In genomic region chr2:136286423-136286822, GRCh38 we compare ENCODE assay signal across 22 cellular contexts.
"Had no signal": no experiment of that assay in that cellular context is flagged by ENCODE, and none has a peak within 500 bp of the region (broad histone marks: within the 10 kb centered on the region; RNA-seq: fewer than 3 reads in every experiment).

No MANE protein-coding gene starts in this region.

- ATAC-seq: activated CD8-positive, alpha-beta memory T cell treated with anti-CD3 and anti-CD28 coated beads, Interleukin-2, amount 10 ng/mL, durations not matched to agents 7 days and 5 days; activated CD8-positive, alpha-beta T cell treated with anti-CD3 and anti-CD28 coated beads for 36 hours; gastrocnemius medialis; naive thymus-derived CD8-positive, alpha-beta T cell; right cardiac atrium had no signal

- H3K36me3 ChIP-seq: breast epithelium, colonic mucosa, esophagus squamous epithelium, gastrocnemius medialis, left ventricle myocardium inferior, prostate gland, vagina had no signal

- H3K4me3 ChIP-seq: breast epithelium, colonic mucosa, dorsolateral prefrontal cortex, esophagus squamous epithelium, gastrocnemius medialis, left ventricle myocardium inferior, prostate gland, testis, vagina had no signal

- H3K9me3 Mint-ChIP-seq: activated CD8-positive, alpha-beta T cell treated with anti-CD3 and anti-CD28 coated beads for 36 hours had no signal

- DNase-seq: activated CD4-positive, alpha-beta T cell treated with anti-CD3 and anti-CD28 coated beads for 48 hours; activated CD8-positive, alpha-beta memory T cell treated with anti-CD3 and anti-CD28 coated beads, Interleukin-2, amount 10 ng/mL, durations not matched to agents 7 days and 5 days; activated CD8-positive, alpha-beta T cell treated with anti-CD3 and anti-CD28 coated beads for 36 hours; activated gamma-delta T cell treated with Interleukin-2 at 50 U/mL for 16 hours; activated T-cell treated with anti-CD3 and anti-CD28 coated beads for 4 hours; amniotic stem cell; colonic mucosa; dorsolateral prefrontal cortex; esophagus squamous epithelium; gastrocnemius medialis; hippocampal formation; kidney glomerular epithelial cell; left ventricle myocardium inferior; naive thymus-derived CD8-positive, alpha-beta T cell; right cardiac atrium; stimulated activated CD4-positive, alpha-beta T cell treated with anti-CD3 and anti-CD28 coated beads, Interleukin-4, amount 100 ng/mL, for 4 hours; testis had no signal

- H3K9me3 ChIP-seq: breast epithelium, colonic mucosa, esophagus squamous epithelium, gastrocnemius medialis, prostate gland, testis, vagina had no signal

- H3K27me3 ChIP-seq: breast epithelium, colonic mucosa, dorsolateral prefrontal cortex, esophagus squamous epithelium, gastrocnemius medialis, testis, vagina had no signal

- H3K4me3 Mint-ChIP-seq: activated CD8-positive, alpha-beta memory T cell treated with anti-CD3 and anti-CD28 coated beads, Interleukin-2, amount 10 ng/mL, durations not matched to agents 7 days and 5 days; activated CD8-positive, alpha-beta T cell treated with anti-CD3 and anti-CD28 coated beads for 36 hours; activated naive CD8-positive, alpha-beta T cell; naive thymus-derived CD8-positive, alpha-beta T cell; type B pancreatic cell had no signal

- H3K4me1 ChIP-seq: breast epithelium, colonic mucosa, esophagus squamous epithelium, gastrocnemius medialis, left ventricle myocardium inferior, prostate gland, testis, vagina had no signal

- H3K27ac Mint-ChIP-seq: activated CD8-positive, alpha-beta memory T cell treated with anti-CD3 and anti-CD28 coated beads, Interleukin-2, amount 10 ng/mL, durations not matched to agents 7 days and 5 days; activated CD8-positive, alpha-beta T cell treated with anti-CD3 and anti-CD28 coated beads for 36 hours; activated naive CD8-positive, alpha-beta T cell; type B pancreatic cell had no signal

- H3K27me3 Mint-ChIP-seq: activated CD8-positive, alpha-beta memory T cell treated with anti-CD3 and anti-CD28 coated beads, Interleukin-2, amount 10 ng/mL, durations not matched to agents 7 days and 5 days; activated CD8-positive, alpha-beta T cell treated with anti-CD3 and anti-CD28 coated beads for 36 hours; activated naive CD8-positive, alpha-beta T cell; naive thymus-derived CD8-positive, alpha-beta T cell had no signal

- H3K36me3 Mint-ChIP-seq: naive thymus-derived CD8-positive, alpha-beta T cell; type B pancreatic cell had no signal

- H3K27ac ChIP-seq: breast epithelium, colonic mucosa, dorsolateral prefrontal cortex, esophagus squamous epithelium, gastrocnemius medialis, left ventricle myocardium inferior, prostate gland, testis, vagina had no signal
